ENCODE assay signal across 7 cellular contexts in genomic region chr4:54561940-54562339, GRCh38.
"Had no signal": no experiment of that assay in that cellular context is flagged by ENCODE, and none has a peak within 500 bp of the region (broad histone marks: within the 10 kb centered on the region; RNA-seq: fewer than 3 reads in every experiment).

No MANE protein-coding gene starts in this region.

- H3K27ac ChIP-seq: HL-60 had no signal

- DNase-seq: IMR-90, KBM-7, KG1 had no signal

- H3K4me3 Mint-ChIP-seq: IgD-negative memory B cell had no signal

- H3K4me3 ChIP-seq: K562 had no signal

- H3K27ac Mint-ChIP-seq: IgD-negative memory B cell had no signal

- H3K9me3 Mint-ChIP-seq: IgD-negative memory B cell had no signal

- ATAC-seq: HepG2, K562 had no signal
